In the genomic region with DNA sequence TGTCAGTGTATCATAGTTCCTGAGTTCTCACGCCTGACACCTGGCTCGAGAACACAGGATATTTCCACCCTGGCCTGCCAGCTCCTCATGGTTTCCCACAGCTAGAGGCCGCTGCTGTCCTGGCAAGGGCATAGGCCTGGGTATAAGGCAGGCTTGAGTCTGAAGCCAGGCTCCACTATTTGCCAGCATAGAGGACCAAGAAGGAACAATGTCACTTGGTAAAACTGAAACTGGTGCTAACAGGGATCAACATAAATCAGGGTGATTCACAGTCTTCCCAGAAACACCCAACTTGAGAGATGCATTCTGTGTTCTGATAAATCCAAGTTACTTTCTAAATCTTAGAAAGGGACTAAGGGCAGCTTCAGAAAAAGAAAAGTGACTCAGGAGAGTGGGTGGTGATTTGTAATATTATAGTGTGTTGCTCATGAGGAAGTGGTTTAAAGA, we compare ENCODE assay signal across 8 cellular contexts. TPM values are rescaled to one million over a fixed set of nuclear protein-coding genes. Genes with fewer than 3 reads are reported as not detected.
DNase-seq lines count a peak whose midpoint lies in the region; ATAC-seq and TF ChIP-seq lines count a peak whose summit lies in the region.

No MANE protein-coding gene starts in this region.

- 0 to 10% (median 7%) methylated on average over 3 of the region's 3 CpGs for WGBS in adrenal gland, 4 donors
- 15% methylated on average over 3 of the region's 3 CpGs for WGBS in heart right ventricle, 2 donors
- WGBS in psoas muscle, 3 donors = 5 to 13% (median 6%) methylated on average over 3 of the region's 3 CpGs

- H3K27ac ChIP-seq in adrenal gland (peak overlapping the region in 4 of 5 donors; percentile 35 to 68 (median 57)), heart right ventricle (peak overlapping the region in 7 of 10 donors; percentile 18 to 78 (median 45)), psoas muscle (peak overlapping the region; percentile 75)

- H3K4me3 ChIP-seq in adrenal gland (no peak overlapping the region), heart right ventricle (no peak overlapping the region), psoas muscle (no peak overlapping the region)

- H3K27me3 ChIP-seq in adrenal gland = no peaks in the 10 kb centered on the region
- H3K27me3 ChIP-seq in heart right ventricle = no peaks in the 10 kb centered on the region
- H3K27me3 ChIP-seq in psoas muscle (ENCODE audit: insufficient read depth in 3 of 3, low read length in 2 of 3) = peaks cover 0 to under 1% (median 0%) of the 10 kb centered on the region in 3 donors

- intact Hi-C loops in adrenal gland (cut with DNase I) = loop anchor here (5.0 to 10.0 kb wide), 3 partner anchors 45 to 202 kb away; partner anchors contain the start of genes S100A14 (in 1 of the 2) and SLC27A3 (in 1 of the 2)
- intact Hi-C loops in heart right ventricle (cut with DNase I) = loop anchor here in 9 of 10 donors (1.0 to 10.0 kb wide), 11 partner anchors 35 to 220 kb away; partner anchors contain the start of genes S100A14 (in 4 of the 9), ILF2 (in 1 of the 9), NPR1 (in 1 of the 9) and SNAPIN (in 1 of the 9)
- intact Hi-C loops in psoas muscle (cut with DNase I) = loop anchor here (1.0 to 10.0 kb wide), 6 partner anchors 44 to 415 kb away; partner anchors contain the start of genes S100A14 (in 2 of the 2), ILF2 (in 1 of the 2), RAB13 (in 1 of the 2) and S100A1 (in 1 of the 2)

- H3K4me1 ChIP-seq in adrenal gland (replicated peaks in 1 of 2) (peaks cover 12 to 23% of the 10 kb centered on the region in 2 donors), heart right ventricle (peaks cover 5 to 35% (median 19%) of the 10 kb centered on the region in 9 donors), psoas muscle (peaks cover 23% of the 10 kb centered on the region)

- H3K9me3 ChIP-seq in adrenal gland (replicated peaks in 1 of 3) = no peaks in the 10 kb centered on the region
- H3K9me3 ChIP-seq in heart right ventricle = no peaks in the 10 kb centered on the region
- H3K9me3 ChIP-seq in psoas muscle = no peaks in the 10 kb centered on the region

- TF ChIP-seq CTCF in adrenal gland (IDR thresholded peaks at IDR 0.05) = peak; percentile 77 to 92 (median 90)
- TF ChIP-seq CTCF in heart right ventricle (IDR thresholded peaks at IDR 0.05) = peak; percentile 67 to 93 (median 80)
- peak; percentile 90 for TF ChIP-seq CTCF in psoas muscle (IDR thresholded peaks at IDR 0.05)

- H3K36me3 ChIP-seq in adrenal gland (replicated peaks in 1 of 2) (no peaks in the 10 kb centered on the region), heart right ventricle (no peaks in the 10 kb centered on the region), psoas muscle (ENCODE audit: insufficient read depth in 1 of 2, low read depth in 1 of 2) (no peaks in the 10 kb centered on the region)

- TF ChIP-seq POLR2A in adrenal gland (IDR thresholded peaks at IDR 0.05) = peak in 1 of 2 donors; percentile 16

- peak; percentile 80 for ATAC-seq in GM18511 (IDR thresholded peaks at IDR 0.05; ENCODE audit: unreplicated experiment)
- peak; percentile 87 to 92 (median 91) for ATAC-seq in heart right ventricle
- ATAC-seq in psoas muscle = peak; percentile 87 to 89 (median 88)

- DNase-seq in AG08395 (ENCODE audit: low spot score) = peak; percentile 85
- DNase-seq in Kasumi-1 (lab: John Stamatoyannopoulos, UW) = peak; percentile 52 to 54
- peak; percentile 84 to 89 for DNase-seq in SHP77 (lab: John Stamatoyannopoulos, UW)
- DNase-seq in adrenal gland = peak; percentile 88 to 96 (median 94)
- peak; percentile 77 to 83 for DNase-seq in heart right ventricle
- peak; percentile 82 to 90 for DNase-seq in psoas muscle
- no peak for DNase-seq in T-helper 9 cell

RNA-seq across cellular contexts. Expression of gene S100A2, which starts 6.9 kb away (rescaled TPM):
- total RNA-seq in adrenal gland (10 to 100 TPM in 1 of 8 donors, 1 to 10 TPM in 5, under 1 TPM in 1, not detected in 1; 0.31 to 44.1 (median 1.3) TPM), heart right ventricle (1 to 10 TPM in 9 of 10 donors, not detected in 1; 1.2 to 4.5 (median 3.1) TPM), psoas muscle (1 to 10 TPM in 3 of 4 donors, under 1 TPM in 1; 0.86 to 10.0 (median 1.1) TPM)
- polyA plus RNA-seq in adrenal gland (1 to 10 TPM in 2 of 3 donors, under 1 TPM in 1; 0.48 to 4.2 (median 3.8) TPM), heart right ventricle (1 to 10 TPM; 2.2 to 7.4 TPM), psoas muscle (10 to 100 TPM in 1 of 3 donors, 1 to 10 TPM in 2; 1.1 to 15.4 (median 2.1) TPM)

RNA-seq across cellular contexts. Expression of gene S100A3, which starts 23.5 kb away (rescaled TPM):
- total RNA-seq in adrenal gland = 1 to 10 TPM in 2 of 8 donors, under 1 TPM in 3, not detected in 3; 0.28 to 2.9 (median 0.54) TPM
- 1 to 10 TPM in 2 of 3 donors, not detected in 1; 1.9 to 3.8 TPM for polyA plus RNA-seq in adrenal gland
- total RNA-seq in heart right ventricle = 1 to 10 TPM in 3 of 10 donors, under 1 TPM in 1, not detected in 6; 0.30 to 2.9 (median 1.9) TPM
- polyA plus RNA-seq in heart right ventricle = 1 to 10 TPM; 2.4 to 6.3 TPM
- 1 to 10 TPM in 2 of 4 donors, under 1 TPM in 2; 0.34 to 5.5 (median 0.86) TPM for total RNA-seq in psoas muscle
- polyA plus RNA-seq in psoas muscle = 1 to 10 TPM in 2 of 3 donors, under 1 TPM in 1; 0.77 to 6.6 (median 3.4) TPM

RNA-seq across cellular contexts. Expression of gene S100A4, which starts 27.0 kb away (rescaled TPM):
- 100 to 1,000 TPM in 4 of 8 donors, 10 to 100 TPM in 4; 57.9 to 291 (median 99.9) TPM for total RNA-seq in adrenal gland
- polyA plus RNA-seq in adrenal gland = 100 to 1,000 TPM in 2 of 3 donors, 10 to 100 TPM in 1; 26.7 to 742 (median 455) TPM
- total RNA-seq in heart right ventricle = 100 to 1,000 TPM in 2 of 10 donors, 10 to 100 TPM in 8; 29.4 to 166 (median 68.1) TPM
- 100 to 1,000 TPM; 196 to 755 TPM for polyA plus RNA-seq in heart right ventricle
- 10 to 100 TPM; 27.0 to 54.7 (median 47.3) TPM for total RNA-seq in psoas muscle
- 100 to 1,000 TPM in 1 of 3 donors, 10 to 100 TPM in 2; 75.2 to 155 (median 83.6) TPM for polyA plus RNA-seq in psoas muscle

RNA-seq across cellular contexts. Expression of gene S100A5, which starts 31.9 kb away (rescaled TPM):
- total RNA-seq in adrenal gland (not detected), heart right ventricle (not detected), psoas muscle (not detected)
- polyA plus RNA-seq in adrenal gland (not detected), heart right ventricle (not detected), psoas muscle (not detected)

RNA-seq across cellular contexts. Expression of gene S100A6, which starts 36.8 kb away (rescaled TPM):
- 100 to 1,000 TPM; 252 to 609 (median 372) TPM for total RNA-seq in adrenal gland
- 1,000 to 10,000 TPM in 2 of 3 donors, 100 to 1,000 TPM in 1; 121 to 4,129 (median 3,763) TPM for polyA plus RNA-seq in adrenal gland
- total RNA-seq in heart right ventricle = 100 to 1,000 TPM; 237 to 385 (median 294) TPM
- polyA plus RNA-seq in heart right ventricle = 1,000 to 10,000 TPM in 1 of 2 donors, 100 to 1,000 TPM in 1; 630 to 2,261 TPM
- 100 to 1,000 TPM in 3 of 4 donors, 10 to 100 TPM in 1; 78.5 to 420 (median 150) TPM for total RNA-seq in psoas muscle
- polyA plus RNA-seq in psoas muscle = 100 to 1,000 TPM; 295 to 506 (median 467) TPM
